Comparison of ENCODE assay signal across 18 cellular contexts in genomic region chr11:72195921-72196320, GRCh38. TPM values are rescaled to one million over a fixed set of nuclear protein-coding genes. Genes with fewer than 3 reads are reported as not detected.
DNase-seq lines count a peak whose midpoint lies in the region; ATAC-seq and TF ChIP-seq lines count a peak whose summit lies in the region.
"Had no signal": no experiment of that assay in that cellular context is flagged by ENCODE, and none has a peak within 500 bp of the region (broad histone marks: within the 10 kb centered on the region; RNA-seq: fewer than 3 reads in every experiment).

No MANE protein-coding gene starts in this region.

- peaks cover 5% of the 10 kb centered on the region for H3K4me1 ChIP-seq in endodermal cell (ENCODE audit: control insufficient read depth, insufficient read depth, low read length)
- no peaks in the 10 kb centered on the region for H3K4me1 ChIP-seq in mucosa of descending colon (ENCODE audit: low read depth)

- no peak overlapping the region for H3K27ac Mint-ChIP-seq in endodermal cell
- no peak overlapping the region for H3K27ac Mint-ChIP-seq in activated T-helper 17 cell treated with anti-CD3 and anti-CD28 coated beads, Interleukin-2, amount 50 U/mL, for 72 hours
- no peak overlapping the region for H3K27ac Mint-ChIP-seq in stimulated activated naive CD8-positive, alpha-beta T cell treated with anti-CD3 and anti-CD28 coated beads, Interleukin-15, amount 100 ng/mL, for 72 hours
- H3K27ac Mint-ChIP-seq: CD8-positive, alpha-beta T cell; HFFc6 had no signal

- no peak overlapping the region for H3K27ac ChIP-seq in endodermal cell (ENCODE audit: low read depth, low read length)
- H3K27ac ChIP-seq: 22Rv1 had no signal

- H3K4me3 Mint-ChIP-seq in endodermal cell: no peak overlapping the region
- no peak overlapping the region for H3K4me3 Mint-ChIP-seq in activated T-helper 17 cell treated with anti-CD3 and anti-CD28 coated beads, Interleukin-2, amount 50 U/mL, for 72 hours
- H3K4me3 Mint-ChIP-seq in stimulated activated naive CD8-positive, alpha-beta T cell treated with anti-CD3 and anti-CD28 coated beads, Interleukin-15, amount 100 ng/mL, for 72 hours: no peak overlapping the region
- H3K4me3 Mint-ChIP-seq: CD8-positive, alpha-beta T cell; HFFc6 had no signal

- no peaks in the 10 kb centered on the region for H3K36me3 Mint-ChIP-seq in endodermal cell (ENCODE audit: low read depth)
- no peaks in the 10 kb centered on the region for H3K36me3 Mint-ChIP-seq in activated T-helper 17 cell treated with anti-CD3 and anti-CD28 coated beads, Interleukin-2, amount 50 U/mL, for 72 hours (ENCODE audit: low read depth)
- H3K36me3 Mint-ChIP-seq: CD14-positive monocyte; CD8-positive, alpha-beta T cell had no signal

- H3K4me1 Mint-ChIP-seq in endodermal cell: peaks cover 9% of the 10 kb centered on the region
- no peaks in the 10 kb centered on the region for H3K4me1 Mint-ChIP-seq in activated T-helper 17 cell treated with anti-CD3 and anti-CD28 coated beads, Interleukin-2, amount 50 U/mL, for 72 hours
- no peaks in the 10 kb centered on the region for H3K4me1 Mint-ChIP-seq in stimulated activated naive CD8-positive, alpha-beta T cell treated with anti-CD3 and anti-CD28 coated beads, Interleukin-15, amount 100 ng/mL, for 72 hours

- H3K36me3 ChIP-seq in endodermal cell (ENCODE audit: control insufficient read depth, insufficient read depth, low read length): no peaks in the 10 kb centered on the region
- no peaks in the 10 kb centered on the region for H3K36me3 ChIP-seq in mucosa of descending colon (ENCODE audit: low read depth)

- no peaks in the 10 kb centered on the region for H3K27me3 Mint-ChIP-seq in endodermal cell (ENCODE audit: insufficient read depth)
- no peaks in the 10 kb centered on the region for H3K27me3 Mint-ChIP-seq in activated T-helper 17 cell treated with anti-CD3 and anti-CD28 coated beads, Interleukin-2, amount 50 U/mL, for 72 hours
- H3K27me3 Mint-ChIP-seq in stimulated activated naive CD8-positive, alpha-beta T cell treated with anti-CD3 and anti-CD28 coated beads, Interleukin-15, amount 100 ng/mL, for 72 hours: no peaks in the 10 kb centered on the region

- peak; percentile 32 for DNase-seq in activated CD8-positive, alpha-beta memory T cell treated with anti-CD3 and anti-CD28 coated beads for 24 hours
- DNase-seq in activated CD8-positive, alpha-beta memory T cell treated with anti-CD3 and anti-CD28 coated beads, Interleukin-2, amount 50 U/mL, for 4 hours: no peak
- DNase-seq in endodermal cell (peak; percentile 28), mucosa of descending colon (no peak)
- DNase-seq in activated CD4-positive, CD25-positive, alpha-beta regulatory T cell treated with anti-CD3 and anti-CD28 coated beads, Interleukin-2, amount 50 U/mL, for 72 hours: no peak
- DNase-seq in stimulated activated naive CD8-positive, alpha-beta T cell treated with anti-CD3 and anti-CD28 coated beads, Interleukin-15, amount 100 ng/mL, for 72 hours: no peak
- DNase-seq: CD8-positive, alpha-beta T cell; COR-L47; GF-D8; HCEC 1CT; HFFc6 had no signal

- no peaks in the 10 kb centered on the region for H3K9me3 ChIP-seq in endodermal cell (ENCODE audit: control insufficient read depth, low read length)
- no peaks in the 10 kb centered on the region for H3K9me3 ChIP-seq in mucosa of descending colon

- WGBS in endodermal cell (ENCODE audit: insufficient coverage in 1 of 2, insufficient read length in 1 of 2), 2 experiments: 94 to 96% methylated on average over 3 to 6 of the region's 6 CpGs

- intact Hi-C loops in mucosa of descending colon (cut with DNase I, micrococcal nuclease): no loop called here

- H3K9me3 Mint-ChIP-seq in endodermal cell: no peaks in the 10 kb centered on the region
- no peaks in the 10 kb centered on the region for H3K9me3 Mint-ChIP-seq in activated T-helper 17 cell treated with anti-CD3 and anti-CD28 coated beads, Interleukin-2, amount 50 U/mL, for 72 hours
- no peaks in the 10 kb centered on the region for H3K9me3 Mint-ChIP-seq in stimulated activated naive CD8-positive, alpha-beta T cell treated with anti-CD3 and anti-CD28 coated beads, Interleukin-15, amount 100 ng/mL, for 72 hours
- H3K9me3 Mint-ChIP-seq: CD8-positive, alpha-beta T cell; HFFc6 had no signal

- ATAC-seq in mucosa of descending colon: peak; percentile 11
- no peak for ATAC-seq in activated T-helper 17 cell treated with anti-CD3 and anti-CD28 coated beads, Interleukin-2, amount 50 U/mL, for 72 hours (replicated peaks)
- no peak for ATAC-seq in GM21529 (IDR thresholded peaks at IDR 0.05; ENCODE audit: unreplicated experiment)
- no peak for ATAC-seq in stimulated activated naive CD8-positive, alpha-beta T cell treated with anti-CD3 and anti-CD28 coated beads, Interleukin-15, amount 100 ng/mL, for 72 hours
- ATAC-seq: CD8-positive, alpha-beta T cell had no signal

- no peak for TF ChIP-seq CTCF in endodermal cell (conservative IDR thresholded peaks at IDR 0.05)
- TF ChIP-seq CTCF in mucosa of descending colon (IDR thresholded peaks at IDR 0.05): no peak

- H3K27me3 ChIP-seq in endodermal cell (ENCODE audit: control insufficient read depth, insufficient read depth, low read length, poor library complexity, severe bottlenecking): no peaks in the 10 kb centered on the region

- H3K9ac ChIP-seq in endodermal cell (ENCODE audit: extremely low read depth, low read length, poor library complexity, severe bottlenecking): no peak overlapping the region

- H3K4me3 ChIP-seq in endodermal cell (ENCODE audit: low read length) (no peak overlapping the region), mucosa of descending colon (no peak overlapping the region)

RNA-seq across cellular contexts. Expression of gene FOLR1, which starts 4.0 kb away (rescaled TPM):
- total RNA-seq in endodermal cell: 10 to 100 TPM; 13.8 to 19.3 TPM
- polyA plus RNA-seq in endodermal cell (2013, experiment 1 of 2): 5.8 TPM
- 4.8 TPM for polyA plus RNA-seq in endodermal cell (2013, experiment 2 of 2)
- not detected for total RNA-seq in mucosa of descending colon
- total RNA-seq in activated T-helper 17 cell treated with anti-CD3 and anti-CD28 coated beads, Interleukin-2, amount 50 U/mL, for 72 hours: not detected
- total RNA-seq: A673; CD8-positive, alpha-beta T cell; H1 had no signal
- polyA plus RNA-seq: CD14-positive monocyte had no signal

RNA-seq across cellular contexts. Expression of gene FOLR2, which starts 20.7 kb away (rescaled TPM):
- total RNA-seq in endodermal cell: not detected
- not detected for polyA plus RNA-seq in endodermal cell (2013, experiment 1 of 2)
- not detected for polyA plus RNA-seq in endodermal cell (2013, experiment 2 of 2)
- total RNA-seq in mucosa of descending colon: 10 to 100 TPM in 2 of 3 donors, 1 to 10 TPM in 1; 3.2 to 29.4 (median 13.8) TPM
- total RNA-seq in activated T-helper 17 cell treated with anti-CD3 and anti-CD28 coated beads, Interleukin-2, amount 50 U/mL, for 72 hours: not detected
- total RNA-seq: A673; CD8-positive, alpha-beta T cell; H1; HFFc6 had no signal
- polyA plus RNA-seq: BJ, H1 had no signal

RNA-seq across cellular contexts. Expression of gene INPPL1, which starts 28.6 kb away (rescaled TPM):
- total RNA-seq in endodermal cell: 100 to 1,000 TPM; 230 to 325 TPM
- polyA plus RNA-seq in endodermal cell (2013, experiment 1 of 2): 149 TPM
- polyA plus RNA-seq in endodermal cell (2013, experiment 2 of 2): 148 TPM
- 100 to 1,000 TPM; 122 to 205 (median 151) TPM for total RNA-seq in mucosa of descending colon
- total RNA-seq in activated T-helper 17 cell treated with anti-CD3 and anti-CD28 coated beads, Interleukin-2, amount 50 U/mL, for 72 hours: 10 to 100 TPM; 69.3 to 86.6 TPM

RNA-seq across cellular contexts. Expression of gene PHOX2A, which starts 48.1 kb away (rescaled TPM):
- total RNA-seq in endodermal cell: under 1 TPM in 1 of 2 donors, not detected in 1; 0.92 TPM
- polyA plus RNA-seq in endodermal cell (2013, experiment 1 of 2): 1.7 TPM
- polyA plus RNA-seq in endodermal cell (2013, experiment 2 of 2): 1.9 TPM
- 1 to 10 TPM in 1 of 3 donors, under 1 TPM in 2; 0.55 to 2.6 (median 0.60) TPM for total RNA-seq in mucosa of descending colon
- not detected for total RNA-seq in activated T-helper 17 cell treated with anti-CD3 and anti-CD28 coated beads, Interleukin-2, amount 50 U/mL, for 72 hours
- total RNA-seq: A673; CD8-positive, alpha-beta T cell; H1; HFFc6 had no signal
- polyA plus RNA-seq: BJ, CD14-positive monocyte had no signal

Comparison
In these comparisons a context has a peak if more than half of its experiments do, and no peak if none do; other contexts are left out.
1. DNase-seq: peak in activated CD8-positive, alpha-beta memory T cell treated with anti-CD3 and anti-CD28 coated beads for 24 hours (single experiment) and endodermal cell (single experiment); none in activated CD8-positive, alpha-beta memory T cell treated with anti-CD3 and anti-CD28 coated beads, Interleukin-2, amount 50 U/mL, for 4 hours (single experiment), mucosa of descending colon (0 of 3), activated CD4-positive, CD25-positive, alpha-beta regulatory T cell treated with anti-CD3 and anti-CD28 coated beads, Interleukin-2, amount 50 U/mL, for 72 hours (single experiment) and stimulated activated naive CD8-positive, alpha-beta T cell treated with anti-CD3 and anti-CD28 coated beads, Interleukin-15, amount 100 ng/mL, for 72 hours (0 of 2).
2. RNA of gene FOLR1, which starts 4.0 kb away (total RNA-seq): 13.8 to 19.3 TPM in endodermal cell; not detected in mucosa of descending colon and not detected in activated T-helper 17 cell treated with anti-CD3 and anti-CD28 coated beads, Interleukin-2, amount 50 U/mL, for 72 hours; every median in the first group is over 10 times any median in the second.
3. RNA of gene FOLR2, which starts 20.7 kb away (total RNA-seq): 3.2 to 29.4 TPM in mucosa of descending colon; not detected in endodermal cell and not detected in activated T-helper 17 cell treated with anti-CD3 and anti-CD28 coated beads, Interleukin-2, amount 50 U/mL, for 72 hours; every median in the first group is over 4 times any median in the second.